ENCODE assay signal across 15 cellular contexts in the genomic region with DNA sequence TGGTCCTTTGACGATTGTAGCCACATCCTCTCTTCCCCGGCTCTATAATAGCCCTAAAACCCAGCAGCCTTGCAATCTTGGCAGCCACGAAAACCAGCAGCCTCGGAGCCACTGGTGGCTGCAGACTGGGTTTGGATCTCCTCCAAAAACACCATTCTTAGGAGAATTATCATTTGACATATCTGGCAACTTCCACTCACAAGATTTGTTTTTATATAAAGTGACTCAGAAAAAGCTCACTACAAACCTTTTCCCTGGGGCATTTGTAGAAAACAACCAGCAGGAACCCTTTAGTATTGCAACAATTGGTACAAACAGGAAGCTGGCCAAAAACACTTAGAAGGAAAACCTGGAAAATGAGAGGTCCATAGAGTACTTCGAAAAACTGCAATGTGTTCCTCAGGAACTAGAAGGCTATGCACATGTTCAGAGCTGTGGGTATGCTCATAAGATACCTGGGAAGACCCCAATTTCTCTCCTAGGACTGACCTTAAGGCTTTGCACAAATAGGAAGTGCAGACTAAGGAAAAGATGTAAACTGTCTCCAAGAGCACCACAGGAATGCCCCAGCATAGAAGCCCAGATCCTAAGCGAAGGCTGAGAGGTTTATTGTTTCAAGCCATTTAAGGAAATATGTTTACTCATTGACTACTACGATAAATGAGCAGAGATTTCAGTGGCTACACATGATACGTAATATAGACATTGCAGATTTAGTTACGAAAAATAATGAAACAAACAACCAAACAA.
DNase-seq lines count a peak whose midpoint lies in the region; ATAC-seq and TF ChIP-seq lines count a peak whose summit lies in the region.
"Had no signal": no experiment of that assay in that cellular context is flagged by ENCODE, and none has a peak within 500 bp of the region (broad histone marks: within the 10 kb centered on the region; RNA-seq: fewer than 3 reads in every experiment).

No MANE protein-coding gene starts in this region.

- no peaks in the 10 kb centered on the region for H3K36me3 Mint-ChIP-seq in CD14-positive monocyte

- no peak for TF ChIP-seq CTCF in CD14-positive monocyte (IDR thresholded peaks at IDR 0.05)

- DNase-seq in GM04504 (ENCODE audit: low read depth) = peak; percentile 10
- DNase-seq in OCI-M1 (lab: John Stamatoyannopoulos, UW) = peak; percentile 30
- DNase-seq in epidermal melanocyte (ENCODE audit: insufficient read length, low spot score) = peak; percentile 26
- DNase-seq in stromal cell of bone marrow (ENCODE audit: low read depth) = peak; percentile 5
- DNase-seq in pons (ENCODE audit: low spot score) = no peak
- no peak for DNase-seq in CD14-positive monocyte (ENCODE audit: low spot score)
- DNase-seq: activated CD4-positive, alpha-beta T cell treated with anti-CD3 and anti-CD28 coated beads, Interleukin-2, amount 10 ng/mL, durations not matched to agents 24 days and 14 days; CD4-positive, alpha-beta memory T cell; MM.1S; NCI-H2081 treated with DMSO at 0.1 percent for 48 hours; stimulated activated naive CD4-positive, alpha-beta T cell treated with Interleukin-2 at 50 U/mL for 16 hours; T-helper 9 cell; uterus had no signal

- H3K27ac Mint-ChIP-seq in CD14-positive monocyte = no peak overlapping the region
- H3K27ac Mint-ChIP-seq: activated CD4-positive, alpha-beta T cell treated with anti-CD3 and anti-CD28 coated beads, Interleukin-2, amount 10 ng/mL, durations not matched to agents 24 days and 14 days; activated naive CD4-positive, alpha-beta T cell treated with anti-CD3 and anti-CD28 coated beads, Interleukin-2, amount 50 U/mL, for 72 hours; CD4-positive, alpha-beta memory T cell had no signal

- intact Hi-C loops in CD14-positive monocyte (cut with micrococcal nuclease) = no loop called here

- ATAC-seq in HG02763 (IDR thresholded peaks at IDR 0.05; ENCODE audit: unreplicated experiment) = no peak
- ATAC-seq: activated naive CD4-positive, alpha-beta T cell treated with anti-CD3 and anti-CD28 coated beads, Interleukin-2, amount 50 U/mL, for 72 hours had no signal

- peaks cover 2 to 13% (median 6%) of the 10 kb centered on the region in 7 donors for H3K9me3 Mint-ChIP-seq in CD14-positive monocyte
- H3K9me3 Mint-ChIP-seq: activated CD4-positive, alpha-beta T cell treated with anti-CD3 and anti-CD28 coated beads, Interleukin-2, amount 10 ng/mL, durations not matched to agents 24 days and 14 days had no signal

- H3K4me1 Mint-ChIP-seq in CD14-positive monocyte = no peaks in the 10 kb centered on the region
- H3K4me1 Mint-ChIP-seq: activated CD4-positive, alpha-beta T cell treated with anti-CD3 and anti-CD28 coated beads, Interleukin-2, amount 10 ng/mL, durations not matched to agents 24 days and 14 days; CD4-positive, alpha-beta memory T cell had no signal

- no peak overlapping the region for H3K4me3 Mint-ChIP-seq in CD14-positive monocyte
- H3K4me3 Mint-ChIP-seq: activated CD4-positive, alpha-beta T cell treated with anti-CD3 and anti-CD28 coated beads, Interleukin-2, amount 10 ng/mL, durations not matched to agents 24 days and 14 days; CD4-positive, alpha-beta memory T cell had no signal

- H3K27me3 Mint-ChIP-seq in CD14-positive monocyte (ENCODE audit: low read depth in 3 of 3) = peaks cover 0 to 3% (median 2%) of the 10 kb centered on the region in 3 donors
- H3K27me3 Mint-ChIP-seq: activated CD4-positive, alpha-beta T cell treated with anti-CD3 and anti-CD28 coated beads, Interleukin-2, amount 10 ng/mL, durations not matched to agents 24 days and 14 days had no signal

Comparison
In these comparisons a context has a peak if more than half of its experiments do, and no peak if none do; other contexts are left out.
1. DNase-seq: peak in GM04504 (single experiment), OCI-M1 (single experiment), epidermal melanocyte (single experiment) and stromal cell of bone marrow (single experiment); none in pons (single experiment) and CD14-positive monocyte (single experiment).